19 cellular contexts compared by ENCODE assay signal in the genomic region with DNA sequence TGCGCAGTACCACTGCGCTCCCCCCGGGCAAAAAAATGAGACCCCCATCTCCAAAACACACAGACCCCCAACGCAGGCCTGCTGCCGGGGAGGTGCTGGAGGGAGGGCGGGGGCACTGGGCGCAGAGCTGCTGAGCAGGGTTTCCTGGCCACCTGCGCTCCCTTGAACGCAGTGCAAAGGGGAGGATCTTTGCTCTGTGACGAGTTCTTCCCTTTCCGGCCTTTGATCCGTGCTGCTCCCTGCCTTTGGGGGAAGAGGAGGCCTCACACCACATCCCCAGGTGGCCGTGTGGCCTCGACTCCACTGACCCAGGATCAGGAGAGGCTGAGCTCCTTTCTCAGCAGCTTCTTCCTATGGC. TPM values are rescaled to one million over a fixed set of nuclear protein-coding genes. Genes with fewer than 3 reads are reported as not detected.
A peak's percentile ranks its signal among the peaks of the same experiment; 100 is the strongest.
DNase-seq lines count a peak whose midpoint lies in the region; ATAC-seq and FAIRE-seq lines count a peak whose summit lies in the region.
"Had no signal": no experiment of that assay in that cellular context is flagged by ENCODE, and none has a peak within 500 bp of the region (broad histone marks: within the 10 kb centered on the region; RNA-seq: fewer than 3 reads in every experiment).

No MANE protein-coding gene starts in this region.

- peak; percentile 69 for DNase-seq in activated CD4-positive, alpha-beta T cell treated with anti-CD3 and anti-CD28 coated beads, Interleukin-2, amount 10 ng/mL, durations not matched to agents 24 days and 14 days
- no peak for DNase-seq in activated CD4-positive, alpha-beta T cell treated with anti-CD3 and anti-CD28 coated beads for 48 hours
- peak; percentile 94 for DNase-seq in Jurkat, Clone E6-1 (ENCODE audit: low read depth, low spot score)
- no peak for DNase-seq in activated naive CD4-positive, alpha-beta T cell treated with anti-CD3 and anti-CD28 coated beads, Interleukin-2, amount 50 U/mL, for 72 hours (ENCODE audit: low spot score in 2 of 2)
- DNase-seq in small intestine (peak; percentile 58), retina (no peak), posterior cingulate gyrus (no peak), pons (ENCODE audit: low spot score) (no peak)
- DNase-seq: Caco-2, esophagus squamous epithelium, NCI-H2107, trophoblast cell had no signal

- H3K27me3 Mint-ChIP-seq in activated CD4-positive, alpha-beta T cell treated with anti-CD3 and anti-CD28 coated beads, Interleukin-2, amount 10 ng/mL, durations not matched to agents 24 days and 14 days: no peaks in the 10 kb centered on the region

- H3K4me3 Mint-ChIP-seq in activated CD4-positive, alpha-beta T cell treated with anti-CD3 and anti-CD28 coated beads, Interleukin-2, amount 10 ng/mL, durations not matched to agents 24 days and 14 days: peak overlapping the region; percentile 67

- no peak for FAIRE-seq in small intestine (lab: Jason Lieb, UNC)
- FAIRE-seq: kidney had no signal

- peak overlapping the region in 1 of 2 donors; percentile 1 for H3K27ac ChIP-seq in small intestine (ENCODE audit: low read depth in 1 of 2, low read length in 1 of 2)

- peaks cover 7 to 10% of the 10 kb centered on the region in 2 donors for H3K36me3 ChIP-seq in small intestine (ENCODE audit: control insufficient read depth in 2 of 2, insufficient read depth in 2 of 2, low read length in 2 of 2)

- H3K9me3 Mint-ChIP-seq in activated CD4-positive, alpha-beta T cell treated with anti-CD3 and anti-CD28 coated beads, Interleukin-2, amount 10 ng/mL, durations not matched to agents 24 days and 14 days: no peaks in the 10 kb centered on the region
- H3K9me3 Mint-ChIP-seq in activated naive CD4-positive, alpha-beta T cell treated with anti-CD3 and anti-CD28 coated beads, Interleukin-2, amount 50 U/mL, for 72 hours: no peaks in the 10 kb centered on the region

- H3K4me3 ChIP-seq in Jurkat, Clone E6-1 (ENCODE audit: low read length): peak overlapping the region; percentile 87
- no peak overlapping the region for H3K4me3 ChIP-seq in small intestine (ENCODE audit: low read depth in 1 of 2, low read length in 2 of 2)

- peak; percentile 64 to 66 for ATAC-seq in activated naive CD4-positive, alpha-beta T cell treated with anti-CD3 and anti-CD28 coated beads, Interleukin-2, amount 50 U/mL, for 72 hours

- no peaks in the 10 kb centered on the region for H3K9me3 ChIP-seq in small intestine (ENCODE audit: control insufficient read depth, low read depth)
- H3K9me3 ChIP-seq: Caco-2, esophagus squamous epithelium, heart right ventricle had no signal

- H3K36me3 Mint-ChIP-seq in activated CD4-positive, alpha-beta T cell treated with anti-CD3 and anti-CD28 coated beads, Interleukin-2, amount 10 ng/mL, durations not matched to agents 24 days and 14 days (ENCODE audit: low read depth): peaks cover 16% of the 10 kb centered on the region
- no peaks in the 10 kb centered on the region for H3K36me3 Mint-ChIP-seq in activated naive CD4-positive, alpha-beta T cell treated with anti-CD3 and anti-CD28 coated beads, Interleukin-2, amount 50 U/mL, for 72 hours

- H3K4me1 ChIP-seq in small intestine (ENCODE audit: control insufficient read depth in 2 of 2, insufficient read depth in 1 of 2, low read depth in 1 of 2, low read length in 1 of 2): no peaks in the 10 kb centered on the region
- H3K4me1 ChIP-seq: Caco-2, esophagus squamous epithelium had no signal

- 29 to 66% (median 45%) methylated on average over 13 to 14 of the region's 14 CpGs for WGBS in small intestine, 3 donors

- intact Hi-C loops in activated CD4-positive, alpha-beta T cell treated with anti-CD3 and anti-CD28 coated beads, Interleukin-2, amount 10 ng/mL, durations not matched to agents 24 days and 14 days (cut with micrococcal nuclease): no loop called here
- intact Hi-C loops in posterior cingulate gyrus (cut with DNase I): no loop called here

- no peaks in the 10 kb centered on the region for H3K27me3 ChIP-seq in small intestine (ENCODE audit: control insufficient read depth in 2 of 2, insufficient read depth in 2 of 2, low read length in 2 of 2)
- H3K27me3 ChIP-seq: esophagus squamous epithelium, heart right ventricle had no signal

- peak overlapping the region; percentile 60 for H3K27ac Mint-ChIP-seq in activated CD4-positive, alpha-beta T cell treated with anti-CD3 and anti-CD28 coated beads, Interleukin-2, amount 10 ng/mL, durations not matched to agents 24 days and 14 days
- H3K27ac Mint-ChIP-seq in activated naive CD4-positive, alpha-beta T cell treated with anti-CD3 and anti-CD28 coated beads, Interleukin-2, amount 50 U/mL, for 72 hours: peak overlapping the region in 1 of 2 donors; percentile 86

- H3K4me1 Mint-ChIP-seq in activated CD4-positive, alpha-beta T cell treated with anti-CD3 and anti-CD28 coated beads, Interleukin-2, amount 10 ng/mL, durations not matched to agents 24 days and 14 days: peaks cover 3% of the 10 kb centered on the region

RNA-seq across cellular contexts. Expression of a gene that starts 8.9 kb away (rescaled TPM):
- not detected in 2 replicates for total RNA-seq in activated CD4-positive, alpha-beta T cell treated with anti-CD3 and anti-CD28 coated beads, Interleukin-2, amount 10 ng/mL, durations not matched to agents 24 days and 14 days
- not detected for polyA plus RNA-seq in Jurkat, Clone E6-1 (2012; ENCODE audit: insufficient read depth, insufficient read length)
- under 1 TPM in 1 of 2 donors, not detected in 1; 0.09 TPM for total RNA-seq in activated naive CD4-positive, alpha-beta T cell treated with anti-CD3 and anti-CD28 coated beads, Interleukin-2, amount 50 U/mL, for 72 hours
- polyA plus RNA-seq in small intestine: under 1 TPM in 1 of 3 donors, not detected in 2; 0.09 TPM
- total RNA-seq: A172; activated CD8-positive, alpha-beta memory T cell treated with anti-CD3 and anti-CD28 coated beads for 36 hours; esophagus squamous epithelium; kidney; mononuclear cell; pulmonary artery endothelial cell; T-helper 2 cell treated with Interferon-gamma antibody and Interleukin-4, amounts not matched to agents 100 ng/mL and 5 ng/mL, for 36 hours had no signal
- polyA plus RNA-seq: heart right ventricle had no signal

RNA-seq across cellular contexts. Expression of a gene that starts 11.4 kb away (rescaled TPM):
- total RNA-seq in activated CD4-positive, alpha-beta T cell treated with anti-CD3 and anti-CD28 coated beads, Interleukin-2, amount 10 ng/mL, durations not matched to agents 24 days and 14 days: 97.0 and 98.2 TPM in 2 replicates
- 127 TPM for polyA plus RNA-seq in Jurkat, Clone E6-1 (2012; ENCODE audit: insufficient read depth, insufficient read length)
- 100 to 1,000 TPM in 1 of 2 donors, 10 to 100 TPM in 1; 77.2 to 108 TPM for total RNA-seq in activated naive CD4-positive, alpha-beta T cell treated with anti-CD3 and anti-CD28 coated beads, Interleukin-2, amount 50 U/mL, for 72 hours
- polyA plus RNA-seq in small intestine: 100 to 1,000 TPM in 1 of 3 donors, 10 to 100 TPM in 2; 75.8 to 117 (median 84.8) TPM

RNA-seq across cellular contexts. Expression of a gene that starts 29.8 kb away (rescaled TPM):
- not detected in 2 replicates for total RNA-seq in activated CD4-positive, alpha-beta T cell treated with anti-CD3 and anti-CD28 coated beads, Interleukin-2, amount 10 ng/mL, durations not matched to agents 24 days and 14 days
- polyA plus RNA-seq in Jurkat, Clone E6-1 (2012; ENCODE audit: insufficient read depth, insufficient read length): not detected
- total RNA-seq in activated naive CD4-positive, alpha-beta T cell treated with anti-CD3 and anti-CD28 coated beads, Interleukin-2, amount 50 U/mL, for 72 hours: not detected
- under 1 TPM in 1 of 3 donors, not detected in 2; 0.51 TPM for polyA plus RNA-seq in small intestine
- total RNA-seq: A172; activated CD8-positive, alpha-beta memory T cell treated with anti-CD3 and anti-CD28 coated beads for 36 hours; esophagus squamous epithelium; heart right ventricle; mononuclear cell; pulmonary artery endothelial cell; T-helper 2 cell treated with Interferon-gamma antibody and Interleukin-4, amounts not matched to agents 100 ng/mL and 5 ng/mL, for 36 hours had no signal

RNA-seq across cellular contexts. Expression of a gene that starts 48.4 kb away (rescaled TPM):
- not detected in 2 replicates for total RNA-seq in activated CD4-positive, alpha-beta T cell treated with anti-CD3 and anti-CD28 coated beads, Interleukin-2, amount 10 ng/mL, durations not matched to agents 24 days and 14 days
- polyA plus RNA-seq in Jurkat, Clone E6-1 (2012; ENCODE audit: insufficient read depth, insufficient read length): not detected
- under 1 TPM in 1 of 2 donors, not detected in 1; 0.51 TPM for total RNA-seq in activated naive CD4-positive, alpha-beta T cell treated with anti-CD3 and anti-CD28 coated beads, Interleukin-2, amount 50 U/mL, for 72 hours
- under 1 TPM in 1 of 3 donors, not detected in 2; 0.13 TPM for polyA plus RNA-seq in small intestine
- total RNA-seq: A172; activated CD8-positive, alpha-beta memory T cell treated with anti-CD3 and anti-CD28 coated beads for 36 hours; pulmonary artery endothelial cell; T-helper 2 cell treated with Interferon-gamma antibody and Interleukin-4, amounts not matched to agents 100 ng/mL and 5 ng/mL, for 36 hours had no signal
- polyA plus RNA-seq: heart right ventricle had no signal

Comparison
In these comparisons a context has a peak if more than half of its experiments do, and no peak if none do; other contexts are left out.
1. DNase-seq: peak in activated CD4-positive, alpha-beta T cell treated with anti-CD3 and anti-CD28 coated beads, Interleukin-2, amount 10 ng/mL, durations not matched to agents 24 days and 14 days (single experiment), Jurkat, Clone E6-1 (single experiment) and small intestine (single experiment); none in activated CD4-positive, alpha-beta T cell treated with anti-CD3 and anti-CD28 coated beads for 48 hours (single experiment), activated naive CD4-positive, alpha-beta T cell treated with anti-CD3 and anti-CD28 coated beads, Interleukin-2, amount 50 U/mL, for 72 hours (0 of 2), retina (single experiment), posterior cingulate gyrus (0 of 10) and pons (single experiment).